ENCODE assay signal across 9 cellular contexts in the genomic region with DNA sequence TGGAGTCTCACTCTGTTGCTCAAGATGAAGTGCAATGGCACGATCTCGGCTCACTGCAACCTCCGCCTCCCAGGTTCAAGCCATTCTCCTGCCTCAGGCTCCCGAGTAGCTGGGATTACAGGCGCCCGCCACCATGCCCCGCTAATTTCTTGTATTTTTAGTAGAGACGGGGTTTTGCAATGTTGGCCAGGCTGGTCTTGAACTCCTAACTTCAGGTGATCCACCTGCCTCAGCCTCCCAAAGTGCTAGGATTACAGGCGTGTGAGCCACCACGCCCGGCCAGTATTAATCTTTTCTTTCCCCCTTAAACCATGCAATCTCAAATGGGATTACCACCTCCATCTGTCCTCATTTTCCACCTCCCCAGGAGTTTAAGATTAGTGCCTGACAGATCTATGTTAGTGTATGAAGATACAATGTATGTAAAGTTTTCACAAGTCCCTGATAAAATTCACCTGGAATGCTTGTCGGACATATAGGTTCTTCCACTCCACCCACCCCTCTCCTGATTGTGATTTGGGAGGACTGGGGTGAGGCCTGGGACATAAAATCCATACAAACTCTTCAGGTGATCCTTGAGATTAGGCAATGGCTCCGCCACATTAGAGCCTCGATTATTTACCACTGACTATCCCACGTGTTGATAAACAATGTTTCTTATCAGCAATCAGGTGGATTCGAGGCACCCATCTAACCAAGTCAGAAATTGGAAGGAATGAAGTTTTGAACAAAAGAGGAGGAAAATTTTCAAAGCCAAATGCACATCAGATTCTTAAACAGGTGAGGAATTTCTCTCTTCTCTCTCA. TPM values are rescaled to one million over a fixed set of nuclear protein-coding genes. Genes with fewer than 3 reads are reported as not detected.
DNase-seq lines count a peak whose midpoint lies in the region; ATAC-seq, FAIRE-seq and TF ChIP-seq lines count a peak whose summit lies in the region.
"Had no signal": no experiment of that assay in that cellular context is flagged by ENCODE, and none has a peak within 500 bp of the region (broad histone marks: within the 10 kb centered on the region; RNA-seq: fewer than 3 reads in every experiment).

No MANE protein-coding gene starts in this region.

- H3K27me3 Mint-ChIP-seq in CD4-positive, CD25-positive, alpha-beta regulatory T cell = peaks cover 6% of the 10 kb centered on the region

- peak overlapping the region; percentile 71 to 72 for H3K4me2 ChIP-seq in H1 (ENCODE audit: insufficient read depth in 1 of 2, low read depth in 2 of 2, low read length in 2 of 2)

- H3K23me2 ChIP-seq in H1 (ENCODE audit: low read depth, low read length) = peaks cover 3% of the 10 kb centered on the region; the same call in 1 of the 2 replicates

- peaks cover 13% of the 10 kb centered on the region for H3K36me3 Mint-ChIP-seq in CD4-positive, CD25-positive, alpha-beta regulatory T cell

- H3K14ac ChIP-seq in H1 (ENCODE audit: insufficient read length) = no peak overlapping the region

- peak overlapping the region; percentile 87 for H3K4me3 ChIP-seq in CD4-positive, CD25-positive, alpha-beta regulatory T cell (ENCODE audit: low read depth, low read length)
- H3K4me3 ChIP-seq in H1 (ENCODE audit: extremely low read depth in 1 of 4, insufficient read depth in 2 of 4, low read depth in 3 of 4, low read length in 4 of 4) (peak overlapping the region; percentile 74 to 92 (median 88)), neuron (ENCODE audit: low read length) (peak overlapping the region; percentile 68)

- no peak for FAIRE-seq in H1 (lab: Jason Lieb, UNC)

- no peak overlapping the region for H2AK5ac ChIP-seq in H1 (ENCODE audit: low read depth, low read length)

- H3K9me3 ChIP-seq in CD4-positive, CD25-positive, alpha-beta regulatory T cell (ENCODE audit: control insufficient read depth in 2 of 2, low read length in 2 of 2) = no peaks in the 10 kb centered on the region
- no peaks in the 10 kb centered on the region for H3K9me3 ChIP-seq in H1 (ENCODE audit: insufficient read depth in 2 of 2, low read depth in 1 of 2, low read length in 1 of 2)
- no peaks in the 10 kb centered on the region for H3K9me3 ChIP-seq in neuron (ENCODE audit: low read length)

- H3K9me3 Mint-ChIP-seq in CD4-positive, CD25-positive, alpha-beta regulatory T cell = no peaks in the 10 kb centered on the region

- H2BK5ac ChIP-seq in H1 (ENCODE audit: low read depth, low read length) = no peak overlapping the region

- H3K79me1 ChIP-seq in H1 (ENCODE audit: low read depth, low read length) = peaks cover 2% of the 10 kb centered on the region; the same call in 1 of the 2 replicates

- no peak overlapping the region for H2BK20ac ChIP-seq in H1 (ENCODE audit: low read length)

- H4K91ac ChIP-seq in H1 (replicated peaks; ENCODE audit: insufficient read length, low read length) = no peak overlapping the region

- peak overlapping the region; percentile 91 to 98 (median 94) for H3K4me3 Mint-ChIP-seq in CD4-positive, CD25-positive, alpha-beta regulatory T cell

- H3K18ac ChIP-seq in H1 (ENCODE audit: extremely low read depth, low read length) = no peak overlapping the region

- no peak overlapping the region for H4K5ac ChIP-seq in H1 (ENCODE audit: insufficient read length, low read depth, low read length)

- peaks cover 12 to 55% of the 10 kb centered on the region in 2 experiments for H3K79me2 ChIP-seq in H1 (ENCODE audit: control insufficient read depth in 1 of 2, insufficient read depth in 2 of 2, low read length in 2 of 2)

- in situ Hi-C loops in ACHN (cut with HindIII; ENCODE audit: low pct_ligation_motif_present, low pct_unique_long_range_greater_than_20kb, low sequenced_read_pairs) = no loop called here

- peaks cover 0 to 3% of the 10 kb centered on the region in 2 experiments for H4K20me1 ChIP-seq in H1 (replicated peaks in 1 of 2; ENCODE audit: control insufficient read depth in 1 of 2, insufficient read depth in 2 of 2, low read length in 2 of 2)

- no peak overlapping the region for H2BK12ac ChIP-seq in H1 (ENCODE audit: low read depth, low read length)

- no peak overlapping the region for H3K23ac ChIP-seq in H1 (ENCODE audit: insufficient read length)

- peak overlapping the region in 3 of 4 experiments; percentile 4 to 83 (median 72); a peak in 3 of 7 replicates for H3K9ac ChIP-seq in H1 (replicated peaks in 1 of 4; ENCODE audit: extremely low read depth in 1 of 4, low read depth in 3 of 4, low read length in 3 of 4)

- H2BK15ac ChIP-seq in H1 (ENCODE audit: low read length) = no peak overlapping the region

- no peak overlapping the region for H4K8ac ChIP-seq in H1 (ENCODE audit: extremely low read depth, insufficient read depth, low read length)

- H3K36me3 ChIP-seq in CD4-positive, CD25-positive, alpha-beta regulatory T cell (ENCODE audit: control insufficient read depth, insufficient read depth, low read length) = peaks cover 2% of the 10 kb centered on the region
- H3K36me3 ChIP-seq in H1 (ENCODE audit: control insufficient read depth in 2 of 4, insufficient read depth in 4 of 4, low read length in 3 of 4) = no peaks in the 10 kb centered on the region
- H3K36me3 ChIP-seq in neuron (ENCODE audit: insufficient read depth, low read length) = no peaks in the 10 kb centered on the region

- no peaks in the 10 kb centered on the region for H3K27me3 ChIP-seq in CD4-positive, CD25-positive, alpha-beta regulatory T cell (ENCODE audit: control insufficient read depth, insufficient read depth, low read length)
- peaks cover 0 to 2% (median 0%) of the 10 kb centered on the region in 4 experiments; a peak in 1 of 7 replicates for H3K27me3 ChIP-seq in H1 (replicated peaks in 1 of 4; ENCODE audit: control insufficient read depth in 3 of 4, extremely low read depth in 1 of 4, insufficient read depth in 3 of 4, low read length in 3 of 4)
- peaks cover 9% of the 10 kb centered on the region for H3K27me3 ChIP-seq in neuron (ENCODE audit: insufficient read depth, low read length)

- no peak overlapping the region for H3K27ac ChIP-seq in CD4-positive, CD25-positive, alpha-beta regulatory T cell (ENCODE audit: insufficient read depth, low read length, poor library complexity, severe bottlenecking)
- no peak overlapping the region for H3K27ac ChIP-seq in H1 (ENCODE audit: low read depth, low read length)

- peaks cover 21 to 61% (median 42%) of the 10 kb centered on the region in 4 donors for H3K4me1 Mint-ChIP-seq in CD4-positive, CD25-positive, alpha-beta regulatory T cell

- CTCF ChIA-PET in H1 (lab: Charles Lee; ENCODE audit: partially characterized antibody) = interaction anchor here (1.0 to 1.7 kb wide), 7 partner anchors 8 to 406 kb away, joined by 3 to 11 read pairs (median 4); a partner anchor contains a TSS

- TF ChIP-seq RAD21 in H1 (IDR thresholded peaks at IDR 0.05 in 1 of 2, conservative IDR thresholded peaks at IDR 0.05 in 1 of 2; ENCODE audit: low read depth in 2 of 2, low read length in 2 of 2) = no peak

- H3K4ac ChIP-seq in H1 (replicated peaks; ENCODE audit: insufficient read length, low read depth, low read length) = no peak overlapping the region

- TF ChIP-seq EP300 in H1 (IDR thresholded peaks at IDR 0.05; ENCODE audit: borderline replicate concordance in 1 of 2, low read depth in 2 of 2, low read length in 2 of 2) = no peak

- peak overlapping the region in 2 of 3 donors; percentile 91 to 94 for H3K27ac Mint-ChIP-seq in CD4-positive, CD25-positive, alpha-beta regulatory T cell

- no peak overlapping the region for H3K56ac ChIP-seq in H1 (replicated peaks; ENCODE audit: insufficient read length, low read depth, low read length)

- no peak for TF ChIP-seq CTCF in H1 (IDR thresholded peaks at IDR 0.05; ENCODE audit: control extremely low read depth in 1 of 3, insufficient read depth in 1 of 3, low read depth in 1 of 3, low read length in 3 of 3)

- WGBS in H1 (ENCODE audit: extremely low coverage in 1 of 2, insufficient coverage in 1 of 2, insufficient read length in 1 of 2, insufficient replicate concordance in 2 of 2, low coverage in 1 of 2, low lambda C conversion rate in 2 of 2, missing lambda C conversion rate in 1 of 2), 2 experiments = 82% methylated on average over 16 of the region's 16 CpGs; no CpG with 5 or more reads in 1 of the 2 experiments

- no peak for ATAC-seq in CD4-positive, CD25-positive, alpha-beta regulatory T cell (ENCODE audit: low read depth in 2 of 2)
- no peak for ATAC-seq in GM19035 (IDR thresholded peaks at IDR 0.05; ENCODE audit: unreplicated experiment)

- POLR2A ChIA-PET in H1 (lab: Charles Lee; ENCODE audit: partially characterized antibody) = interaction anchor here (1.0 to 2.0 kb wide), 6 partner anchors 8 to 298 kb away, joined by 3 to 10 read pairs (median 4); no protein-coding TSS in a partner anchor

- TF ChIP-seq POLR2A in H1 (IDR thresholded peaks at IDR 0.05; ENCODE audit: control extremely low read depth in 1 of 2, low read depth in 2 of 2, low read length in 2 of 2) = no peak

- H2BK120ac ChIP-seq in H1 (replicated peaks; ENCODE audit: low read depth, low read length) = no peak overlapping the region

- H3K4me1 ChIP-seq in CD4-positive, CD25-positive, alpha-beta regulatory T cell (ENCODE audit: control insufficient read depth, insufficient read depth, low read length, poor library complexity, severe bottlenecking) = peaks cover 29% of the 10 kb centered on the region
- H3K4me1 ChIP-seq in H1 (replicated peaks in 1 of 4; ENCODE audit: control insufficient read depth in 3 of 4, insufficient read depth in 4 of 4, low read length in 3 of 4) (peaks cover 0 to 2% (median under 1%) of the 10 kb centered on the region in 4 experiments; a peak in 3 of 7 replicates), neuron (ENCODE audit: insufficient read depth, low read length) (peaks cover 12% of the 10 kb centered on the region)

- no peak overlapping the region for H2AFZ ChIP-seq in H1 (ENCODE audit: low read length)
- no peak overlapping the region for H2AFZ ChIP-seq in neuron (ENCODE audit: low read depth, low read length)

- DNase-seq in CD4-positive, CD25-positive, alpha-beta regulatory T cell = peak in 1 of 3 donors; percentile 13
- DNase-seq in NCI-H82 (lab: John Stamatoyannopoulos, UW) (peak; percentile 95), H1 (ENCODE audit: low read depth in 1 of 2, low spot score in 2 of 2) (no peak), retina (no peak), ACHN (no peak), foreskin melanocyte (no peak)
- DNase-seq: hippocampal formation had no signal

RNA-seq across cellular contexts. Expression of a gene that starts 1.2 kb away (rescaled TPM):
- total RNA-seq in CD4-positive, CD25-positive, alpha-beta regulatory T cell = 45.6 TPM
- 100 to 1,000 TPM; 101 to 119 (median 116) TPM for polyA plus RNA-seq in CD4-positive, CD25-positive, alpha-beta regulatory T cell
- total RNA-seq in H1 (2021; fragmentation: NEBNext Ultra II Directional; extraction: Animal tissue kit (Norgen Biotek cat#: 25700)) = 81.3 and 85.0 TPM in 2 replicates
- 37.5 and 62.7 TPM in 2 replicates for polyA plus RNA-seq in H1 (2011; rRNA removed)
- polyA plus RNA-seq in H1 (2011; cell fraction: cytosol; rRNA removed) = 51.3 TPM
- polyA plus RNA-seq in H1 (2011; cell fraction: nucleus; rRNA removed) = 18.9 TPM
- polyA plus RNA-seq in H1 (2012, experiment 1 of 2) = 63.4 to 74.7 TPM (median 68.9 TPM) in 4 replicates
- 40.0 TPM for polyA plus RNA-seq in H1 (2012, experiment 2 of 2)
- polyA plus RNA-seq in H1 (2013, experiment 1 of 2) = 72.3 TPM
- polyA plus RNA-seq in H1 (2013, experiment 2 of 2) = 80.8 TPM
- 23.3 and 31.9 TPM in 2 replicates for polyA minus RNA-seq in H1 (2011; rRNA and poly(A)+ RNA removed)
- polyA minus RNA-seq in H1 (2011; cell fraction: cytosol; rRNA and poly(A)+ RNA removed) = 15.3 TPM
- polyA minus RNA-seq in H1 (2011; cell fraction: nucleus; rRNA and poly(A)+ RNA removed) = 13.8 TPM

RNA-seq across cellular contexts. Expression of a gene that starts 58.1 kb away (rescaled TPM):
- total RNA-seq in CD4-positive, CD25-positive, alpha-beta regulatory T cell = 1.9 TPM
- polyA plus RNA-seq in CD4-positive, CD25-positive, alpha-beta regulatory T cell = under 1 TPM in 3 of 4 donors, not detected in 1; 0.36 to 0.67 (median 0.55) TPM
- total RNA-seq in H1 (2021; fragmentation: NEBNext Ultra II Directional; extraction: Animal tissue kit (Norgen Biotek cat#: 25700)) = 4.1 and 5.2 TPM in 2 replicates
- 4.8 and 5.4 TPM in 2 replicates for polyA plus RNA-seq in H1 (2011; rRNA removed)
- 3.7 TPM for polyA plus RNA-seq in H1 (2011; cell fraction: cytosol; rRNA removed)
- polyA plus RNA-seq in H1 (2011; cell fraction: nucleus; rRNA removed) = 3.7 TPM
- 1.2 to 2.5 TPM (median 2.0 TPM) in 4 replicates for polyA plus RNA-seq in H1 (2012, experiment 1 of 2)
- 4.9 TPM for polyA plus RNA-seq in H1 (2012, experiment 2 of 2)
- 3.4 TPM for polyA plus RNA-seq in H1 (2013, experiment 1 of 2)
- 3.8 TPM for polyA plus RNA-seq in H1 (2013, experiment 2 of 2)
- 0.37 and 0.95 TPM in 2 replicates for polyA minus RNA-seq in H1 (2011; rRNA and poly(A)+ RNA removed)
- polyA minus RNA-seq in H1 (2011; cell fraction: cytosol; rRNA and poly(A)+ RNA removed) = 1.4 TPM
- polyA minus RNA-seq in H1 (2011; cell fraction: nucleus; rRNA and poly(A)+ RNA removed) = 1.5 TPM
